ENCODE assay signal across 15 cellular contexts in the genomic region with DNA sequence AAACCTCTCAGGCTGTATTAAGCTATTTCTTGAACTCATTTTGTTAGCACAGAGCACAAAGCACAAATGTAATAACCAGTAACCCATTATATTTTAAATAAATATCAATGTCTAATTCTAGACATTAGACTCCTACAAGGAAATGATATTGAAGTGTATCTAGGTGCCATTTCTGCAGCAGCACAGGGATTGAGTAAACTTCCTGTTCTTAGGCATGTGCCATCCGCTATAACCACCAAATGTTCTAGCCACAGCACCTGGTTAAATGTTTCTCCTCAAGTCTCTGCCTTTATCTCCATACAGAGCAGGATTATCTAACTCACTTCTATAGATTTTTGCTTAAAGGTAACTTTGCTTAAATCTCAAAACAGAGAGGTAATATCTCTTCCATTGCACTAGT. TPM values are rescaled to one million over a fixed set of nuclear protein-coding genes. Genes with fewer than 3 reads are reported as not detected.
DNase-seq lines count a peak whose midpoint lies in the region; ATAC-seq and TF ChIP-seq lines count a peak whose summit lies in the region.
"Had no signal": no experiment of that assay in that cellular context is flagged by ENCODE, and none has a peak within 500 bp of the region (broad histone marks: within the 10 kb centered on the region; RNA-seq: fewer than 3 reads in every experiment).

No MANE protein-coding gene starts in this region.

- ATAC-seq in left colon (peak; percentile 89), GM18868 (IDR thresholded peaks at IDR 0.05; ENCODE audit: unreplicated experiment) (no peak), right cardiac atrium (no peak), GM21390 (IDR thresholded peaks at IDR 0.05; ENCODE audit: unreplicated experiment) (no peak)
- ATAC-seq: GM12878 had no signal

- DNase-seq in DMS53 (lab: John Stamatoyannopoulos, UW) (peak; percentile 18), DMS53 treated with DMSO at 0.1 percent for 48 hours (lab: John Stamatoyannopoulos, UW; ENCODE audit: unreplicated experiment) (no peak), Kasumi-1 (lab: John Stamatoyannopoulos, UW) (peak; percentile 11 to 31), left colon (no peak), stomach (no peak), right cardiac atrium (no peak)
- DNase-seq: 8988T, NCI-H1092, NCI-H1694 treated with DMSO at 0.1 percent for 48 hours, NCI-H510A had no signal

- no peaks in the 10 kb centered on the region for H3K27me3 ChIP-seq in stomach
- no peaks in the 10 kb centered on the region for H3K27me3 ChIP-seq in right cardiac atrium (ENCODE audit: control insufficient read depth, insufficient read depth)
- H3K27me3 ChIP-seq: BLaER1 had no signal

- intact Hi-C loops in left colon (cut with DNase I, micrococcal nuclease) = no loop called here
- intact Hi-C loops in stomach (cut with DNase I; ENCODE audit: low total_unique reads) = no loop called here
- intact Hi-C loops in right cardiac atrium (cut with DNase I) = no loop called here

- H3K4me1 ChIP-seq in stomach (peaks cover 5 to 35% (median 8%) of the 10 kb centered on the region in 4 donors), right cardiac atrium (ENCODE audit: control insufficient read depth, insufficient read depth, low read length) (no peaks in the 10 kb centered on the region)
- H3K4me1 ChIP-seq: BLaER1 had no signal

- H3K9me3 ChIP-seq in stomach (no peaks in the 10 kb centered on the region), right cardiac atrium (ENCODE audit: control insufficient read depth, low read length) (no peaks in the 10 kb centered on the region)
- H3K9me3 ChIP-seq: BLaER1 had no signal

- no peak for TF ChIP-seq CTCF in stomach (IDR thresholded peaks at IDR 0.05)

- no peak overlapping the region for H3K4me3 ChIP-seq in stomach
- H3K4me3 ChIP-seq in right cardiac atrium (ENCODE audit: low read length) = no peak overlapping the region
- H3K4me3 ChIP-seq: BLaER1, GM12878 had no signal

- peak overlapping the region in 3 of 5 donors; percentile 0 to 67 (median 39) for H3K27ac ChIP-seq in stomach
- H3K27ac ChIP-seq in right cardiac atrium (ENCODE audit: low read length) = no peak overlapping the region
- H3K27ac ChIP-seq: BLaER1 had no signal

- no peaks in the 10 kb centered on the region for H3K36me3 ChIP-seq in stomach
- H3K36me3 ChIP-seq: BLaER1 had no signal

- no peak for TF ChIP-seq POLR2A in stomach (IDR thresholded peaks at IDR 0.05)

- TF ChIP-seq EP300 in stomach (IDR thresholded peaks at IDR 0.05) = no peak

- 17 to 43% (median 36%) methylated on average over 1 of the region's 1 CpG for WGBS in stomach, 5 donors
- 74% methylated on average over 1 of the region's 1 CpG for WGBS in right cardiac atrium

RNA-seq across cellular contexts. Expression of a gene that starts 51.4 kb away (rescaled TPM):
- 10 to 100 TPM; 50.3 to 55.9 TPM for total RNA-seq in left colon
- 10 to 100 TPM; 11.2 to 85.8 (median 71.6) TPM for total RNA-seq in stomach
- polyA plus RNA-seq in stomach = 1 to 10 TPM; 2.4 to 4.3 (median 4.3) TPM
- 10 to 100 TPM; 20.5 to 35.5 (median 26.2) TPM for total RNA-seq in right cardiac atrium
- polyA plus RNA-seq in right cardiac atrium = 3.6 TPM
- total RNA-seq: OCI-LY7 had no signal

RNA-seq across cellular contexts. Expression of a gene that starts 55.3 kb away (rescaled TPM):
- total RNA-seq in left colon = 1 to 10 TPM; 2.8 to 4.0 TPM
- 10 to 100 TPM in 1 of 5 donors, 1 to 10 TPM in 3, under 1 TPM in 1; 0.58 to 10.7 (median 6.4) TPM for total RNA-seq in stomach
- 1 to 10 TPM; 1.1 to 2.6 (median 1.1) TPM for polyA plus RNA-seq in stomach
- total RNA-seq in right cardiac atrium = 10 to 100 TPM in 3 of 4 donors, 1 to 10 TPM in 1; 9.1 to 14.8 (median 13.7) TPM
- 7.3 TPM for polyA plus RNA-seq in right cardiac atrium

Comparison
In these comparisons a context has a peak if more than half of its experiments do, and no peak if none do; other contexts are left out.
1. DNase-seq: peak in DMS53 (single experiment) and Kasumi-1 (2 of 2); none in DMS53 treated with DMSO at 0.1 percent for 48 hours (single experiment), left colon (0 of 2), stomach (single experiment) and right cardiac atrium (0 of 3).